Comparison of ENCODE assay signal across 15 cellular contexts in the genomic region with DNA sequence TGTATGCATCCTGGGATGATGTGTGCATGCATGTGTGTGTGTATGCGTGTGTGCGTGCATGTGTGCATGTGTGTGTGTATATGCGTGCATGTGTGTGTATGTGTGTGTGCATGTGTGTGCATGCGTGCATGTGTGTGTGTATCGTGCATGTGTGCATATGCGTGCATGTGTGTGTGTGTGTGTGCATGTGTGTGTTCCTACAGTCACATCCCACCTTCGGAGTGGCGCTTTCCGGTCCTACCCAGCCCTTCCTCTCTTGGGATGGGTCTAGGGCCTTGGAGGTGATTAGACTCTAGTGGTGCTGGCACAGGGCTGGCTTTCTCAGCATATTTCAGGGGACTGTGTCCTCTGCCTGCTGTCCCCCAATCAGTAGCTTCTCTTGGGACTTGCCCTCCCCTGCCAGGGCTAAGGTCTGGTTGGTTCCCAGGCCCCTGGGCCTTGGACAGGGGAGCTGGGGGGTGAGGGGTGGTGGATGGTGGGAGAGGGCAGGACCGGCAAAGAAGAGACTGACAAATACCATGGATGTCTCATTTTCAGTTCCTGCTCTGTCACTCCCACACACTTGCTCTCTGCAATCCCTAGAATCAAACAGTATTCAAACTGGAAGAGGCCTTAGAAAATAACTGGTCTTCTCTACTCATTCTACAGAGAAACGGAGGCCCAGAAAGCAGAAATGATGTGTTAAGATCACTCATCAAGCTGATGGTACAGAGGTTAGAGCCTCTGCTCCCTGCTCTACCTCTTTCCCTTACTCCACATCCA. TPM values are rescaled to one million over a fixed set of nuclear protein-coding genes. Genes with fewer than 3 reads are reported as not detected.
"Had no signal": no experiment of that assay in that cellular context is flagged by ENCODE, and none has a peak within 500 bp of the region (broad histone marks: within the 10 kb centered on the region; RNA-seq: fewer than 3 reads in every experiment).

No MANE protein-coding gene starts in this region.

- H3K36me3 ChIP-seq: colonic mucosa, vagina had no signal

- ATAC-seq: effector memory CD8-positive, alpha-beta T cell had no signal

- H3K79me2 ChIP-seq: hepatocyte had no signal

- H3K27me3 ChIP-seq: colonic mucosa, hepatocyte, vagina had no signal

- H3K27ac ChIP-seq: colonic mucosa, hepatocyte, skin epidermis, vagina had no signal

- DNase-seq: activated CD4-positive, alpha-beta memory T cell treated with anti-CD3 and anti-CD28 coated beads for 36 hours; activated CD4-positive, alpha-beta T cell treated with anti-CD3 and anti-CD28 coated beads for 1 hour; activated naive CD4-positive, alpha-beta T cell treated with Interleukin-2 at 50 U/mL for 16 hours; caudate nucleus; colonic mucosa; effector memory CD8-positive, alpha-beta T cell; erythroblast; mesendoderm had no signal

- H3K4me3 Mint-ChIP-seq: activated CD4-positive, alpha-beta memory T cell treated with anti-CD3 and anti-CD28 coated beads for 36 hours; effector memory CD8-positive, alpha-beta T cell; T-helper 2 cell treated with Interferon-gamma antibody and Interleukin-4, amounts not matched to agents 5 μg/mL and 100 μg/mL, for 36 hours had no signal

- H3K9me3 Mint-ChIP-seq: activated CD4-positive, alpha-beta memory T cell treated with anti-CD3 and anti-CD28 coated beads for 36 hours; effector memory CD8-positive, alpha-beta T cell; T-helper 2 cell treated with Interferon-gamma antibody and Interleukin-4, amounts not matched to agents 5 μg/mL and 100 μg/mL, for 36 hours had no signal

- H3K4me3 ChIP-seq: colonic mucosa, hepatocyte, skin epidermis, vagina had no signal

- H3K36me3 Mint-ChIP-seq: activated CD4-positive, alpha-beta memory T cell treated with anti-CD3 and anti-CD28 coated beads for 36 hours had no signal

- H3K4me2 ChIP-seq: hepatocyte had no signal

- H3K27ac Mint-ChIP-seq: activated CD4-positive, alpha-beta memory T cell treated with anti-CD3 and anti-CD28 coated beads for 36 hours; effector memory CD8-positive, alpha-beta T cell; T-helper 2 cell treated with Interferon-gamma antibody and Interleukin-4, amounts not matched to agents 5 μg/mL and 100 μg/mL, for 36 hours had no signal

- H2AFZ ChIP-seq: hepatocyte had no signal

- H3K4me1 ChIP-seq: colonic mucosa, vagina had no signal

- H3K9me3 ChIP-seq: colonic mucosa, vagina had no signal

RNA-seq across cellular contexts. Expression of a gene that starts 21.9 kb away (rescaled TPM):
- total RNA-seq: kidney epithelial cell had no signal

RNA-seq across cellular contexts. Expression of a gene that starts 24.9 kb away (rescaled TPM):
- total RNA-seq: activated CD4-positive, alpha-beta memory T cell treated with anti-CD3 and anti-CD28 coated beads for 36 hours; colonic mucosa; kidney epithelial cell; liver; vagina had no signal
- polyA plus RNA-seq: liver, neural cell had no signal

RNA-seq across cellular contexts. Expression of a gene that starts 36.1 kb away (rescaled TPM):
- total RNA-seq: activated CD4-positive, alpha-beta memory T cell treated with anti-CD3 and anti-CD28 coated beads for 36 hours; colonic mucosa; kidney epithelial cell; liver; vagina had no signal
- polyA plus RNA-seq: liver, neural cell had no signal

RNA-seq across cellular contexts. Expression of a gene that starts 47.1 kb away (rescaled TPM):
- total RNA-seq: activated CD4-positive, alpha-beta memory T cell treated with anti-CD3 and anti-CD28 coated beads for 36 hours; colonic mucosa; hepatocyte; kidney epithelial cell; liver; vagina had no signal
- polyA plus RNA-seq: neural cell had no signal
